Comparison of ENCODE assay signal across 6 cellular contexts in the genomic region with DNA sequence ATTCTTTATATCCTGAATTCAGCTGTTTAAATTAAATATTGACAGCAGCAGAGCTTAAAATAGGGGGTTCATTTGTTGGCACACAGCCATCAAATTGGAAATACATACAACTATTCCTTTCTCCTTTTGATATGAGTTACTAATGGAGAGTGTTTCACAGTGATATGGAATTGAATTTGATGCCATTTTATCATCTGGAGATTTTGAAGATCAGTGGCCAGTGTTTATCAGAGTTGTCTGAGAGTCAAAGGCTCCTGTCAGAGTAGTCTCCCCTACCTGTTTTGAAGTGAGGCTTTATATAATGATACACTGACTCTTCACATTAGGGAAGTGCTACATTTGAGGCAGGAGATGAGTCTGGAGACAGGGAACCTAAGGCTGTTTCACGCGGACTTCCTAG.
"Had no signal": no experiment of that assay in that cellular context is flagged by ENCODE, and none has a peak within 500 bp of the region (broad histone marks: within the 10 kb centered on the region; RNA-seq: fewer than 3 reads in every experiment).

No MANE protein-coding gene starts in this region.

- H3K27ac ChIP-seq: HL-60 had no signal

- DNase-seq: IMR-90, KBM-7, KG1 had no signal

- ATAC-seq: HepG2, K562 had no signal

- H3K4me3 ChIP-seq: K562 had no signal
